In genomic region chr20:3339571-3339970, GRCh38 we compare ENCODE assay signal across 1 cellular context.
TF ChIP-seq lines count a peak whose summit lies in the region.

No MANE protein-coding gene starts in this region.

TF ChIP-seq in HepG2, 621 proteins besides CTCF, POLR2A, EP300 and RAD21 (continued from another document):
- TF ChIP-seq ZNF318 (CRISPR knock-in tag; IDR thresholded peaks at IDR 0.05), result no peak
- no peak for TF ChIP-seq ZBTB1 (CRISPR knock-in tag; IDR thresholded peaks at IDR 0.05; ENCODE audit: borderline replicate concordance)
